ENCODE assay signal across 1 cellular context in the genomic region with DNA sequence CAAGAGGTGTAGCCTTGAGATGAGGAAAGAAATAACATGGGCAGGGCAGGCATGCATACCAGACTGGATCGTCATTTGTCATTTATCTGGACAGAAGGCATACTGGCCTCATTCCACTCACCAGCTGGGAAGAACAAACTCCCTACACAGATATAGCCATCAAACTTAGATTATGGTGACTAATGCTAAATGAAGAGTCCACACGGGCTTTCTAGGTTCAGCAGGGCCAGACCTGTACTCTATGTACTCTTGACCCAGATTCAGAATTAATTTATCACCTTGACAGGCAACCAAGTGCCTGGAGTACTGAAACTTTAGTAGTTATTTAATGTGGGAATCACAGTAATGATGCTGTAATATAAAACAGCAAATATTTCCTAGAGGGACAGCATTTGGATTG.
TF ChIP-seq lines count a peak whose summit lies in the region.

No MANE protein-coding gene starts in this region.

TF ChIP-seq in A549, 52 proteins besides CTCF, POLR2A, EP300 and RAD21 (continued from another document):
- TF ChIP-seq, protein P1, sequence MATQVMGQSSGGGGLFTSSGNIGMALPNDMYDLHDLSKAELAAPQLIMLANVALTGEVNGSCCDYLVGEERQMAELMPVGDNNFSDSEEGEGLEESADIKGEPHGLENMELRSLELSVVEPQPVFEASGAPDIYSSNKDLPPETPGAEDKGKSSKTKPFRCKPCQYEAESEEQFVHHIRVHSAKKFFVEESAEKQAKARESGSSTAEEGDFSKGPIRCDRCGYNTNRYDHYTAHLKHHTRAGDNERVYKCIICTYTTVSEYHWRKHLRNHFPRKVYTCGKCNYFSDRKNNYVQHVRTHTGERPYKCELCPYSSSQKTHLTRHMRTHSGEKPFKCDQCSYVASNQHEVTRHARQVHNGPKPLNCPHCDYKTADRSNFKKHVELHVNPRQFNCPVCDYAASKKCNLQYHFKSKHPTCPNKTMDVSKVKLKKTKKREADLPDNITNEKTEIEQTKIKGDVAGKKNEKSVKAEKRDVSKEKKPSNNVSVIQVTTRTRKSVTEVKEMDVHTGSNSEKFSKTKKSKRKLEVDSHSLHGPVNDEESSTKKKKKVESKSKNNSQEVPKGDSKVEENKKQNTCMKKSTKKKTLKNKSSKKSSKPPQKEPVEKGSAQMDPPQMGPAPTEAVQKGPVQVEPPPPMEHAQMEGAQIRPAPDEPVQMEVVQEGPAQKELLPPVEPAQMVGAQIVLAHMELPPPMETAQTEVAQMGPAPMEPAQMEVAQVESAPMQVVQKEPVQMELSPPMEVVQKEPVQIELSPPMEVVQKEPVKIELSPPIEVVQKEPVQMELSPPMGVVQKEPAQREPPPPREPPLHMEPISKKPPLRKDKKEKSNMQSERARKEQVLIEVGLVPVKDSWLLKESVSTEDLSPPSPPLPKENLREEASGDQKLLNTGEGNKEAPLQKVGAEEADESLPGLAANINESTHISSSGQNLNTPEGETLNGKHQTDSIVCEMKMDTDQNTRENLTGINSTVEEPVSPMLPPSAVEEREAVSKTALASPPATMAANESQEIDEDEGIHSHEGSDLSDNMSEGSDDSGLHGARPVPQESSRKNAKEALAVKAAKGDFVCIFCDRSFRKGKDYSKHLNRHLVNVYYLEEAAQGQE (IDR thresholded peaks at IDR 0.05) = no peak
- peak in 1 of 2 experiments; percentile 43; a peak in 1 of 5 replicates for TF ChIP-seq JUN (IDR thresholded peaks at IDR 0.05)
- peak; percentile 68 for TF ChIP-seq JUNB (IDR thresholded peaks at IDR 0.05)
- TF ChIP-seq, protein P2, sequence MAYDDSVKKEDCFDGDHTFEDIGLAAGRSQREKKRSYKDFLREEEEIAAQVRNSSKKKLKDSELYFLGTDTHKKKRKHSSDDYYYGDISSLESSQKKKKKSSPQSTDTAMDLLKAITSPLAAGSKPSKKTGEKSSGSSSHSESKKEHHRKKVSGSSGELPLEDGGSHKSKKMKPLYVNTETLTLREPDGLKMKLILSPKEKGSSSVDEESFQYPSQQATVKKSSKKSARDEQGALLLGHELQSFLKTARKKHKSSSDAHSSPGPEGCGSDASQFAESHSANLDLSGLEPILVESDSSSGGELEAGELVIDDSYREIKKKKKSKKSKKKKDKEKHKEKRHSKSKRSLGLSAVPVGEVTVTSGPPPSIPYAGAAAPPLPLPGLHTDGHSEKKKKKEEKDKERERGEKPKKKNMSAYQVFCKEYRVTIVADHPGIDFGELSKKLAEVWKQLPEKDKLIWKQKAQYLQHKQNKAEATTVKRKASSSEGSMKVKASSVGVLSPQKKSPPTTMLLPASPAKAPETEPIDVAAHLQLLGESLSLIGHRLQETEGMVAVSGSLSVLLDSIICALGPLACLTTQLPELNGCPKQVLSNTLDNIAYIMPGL (CRISPR knock-in tag; IDR thresholded peaks at IDR 0.05; ENCODE audit: borderline replicate concordance) = no peak
- TF ChIP-seq CEBPB (IDR thresholded peaks at IDR 0.05) = peak in 1 of 2 experiments; percentile 49; a peak in 1 of 4 replicates
- TF ChIP-seq, protein P3, sequence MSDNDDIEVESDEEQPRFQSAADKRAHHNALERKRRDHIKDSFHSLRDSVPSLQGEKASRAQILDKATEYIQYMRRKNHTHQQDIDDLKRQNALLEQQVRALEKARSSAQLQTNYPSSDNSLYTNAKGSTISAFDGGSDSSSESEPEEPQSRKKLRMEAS (IDR thresholded peaks at IDR 0.05) = peak; percentile 57; the same call in 1 of the 2 replicates
- no peak for TF ChIP-seq CHD2 (IDR thresholded peaks at IDR 0.05; ENCODE audit: low read length, partially characterized antibody)
- TF ChIP-seq GATA3 (IDR thresholded peaks at IDR 0.05; ENCODE audit: borderline replicate concordance) = peak; percentile 74; the same call in 1 of the 2 replicates
- TF ChIP-seq FOSL2 (IDR thresholded peaks at IDR 0.05) = peak; percentile 43; the same call in 1 of the 2 replicates
- peak; percentile 80 for TF ChIP-seq FOSL2 (CRISPR knock-in tag; IDR thresholded peaks at IDR 0.05)
- TF ChIP-seq NFE2L2 (conservative IDR thresholded peaks at IDR 0.05; ENCODE audit: low read length) = no peak
- TF ChIP-seq, protein P4, sequence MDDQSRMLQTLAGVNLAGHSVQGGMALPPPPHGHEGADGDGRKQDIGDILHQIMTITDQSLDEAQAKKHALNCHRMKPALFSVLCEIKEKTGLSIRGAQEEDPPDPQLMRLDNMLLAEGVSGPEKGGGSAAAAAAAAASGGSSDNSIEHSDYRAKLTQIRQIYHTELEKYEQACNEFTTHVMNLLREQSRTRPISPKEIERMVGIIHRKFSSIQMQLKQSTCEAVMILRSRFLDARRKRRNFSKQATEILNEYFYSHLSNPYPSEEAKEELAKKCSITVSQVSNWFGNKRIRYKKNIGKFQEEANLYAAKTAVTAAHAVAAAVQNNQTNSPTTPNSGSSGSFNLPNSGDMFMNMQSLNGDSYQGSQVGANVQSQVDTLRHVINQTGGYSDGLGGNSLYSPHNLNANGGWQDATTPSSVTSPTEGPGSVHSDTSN (IDR thresholded peaks at IDR 0.05) = peak; percentile 53; the same call in 1 of the 2 replicates
